8 cellular contexts compared by ENCODE assay signal in genomic region chr15:34436956-34437442, GRCh38. TPM values are rescaled to one million over a fixed set of nuclear protein-coding genes. Genes with fewer than 3 reads are reported as not detected.
DNase-seq lines count a peak whose midpoint lies in the region; ATAC-seq and TF ChIP-seq lines count a peak whose summit lies in the region.

No MANE protein-coding gene starts in this region.

- peaks cover 3% of the 10 kb centered on the region for H3K79me1 ChIP-seq in neuronal stem cell (ENCODE audit: low read depth, low read length)

- H3K4me1 Mint-ChIP-seq in CD4-positive, alpha-beta T cell (ENCODE audit: low read depth): peaks cover 28% of the 10 kb centered on the region
- H3K4me1 Mint-ChIP-seq in activated T-cell treated with anti-CD3 and anti-CD28 coated beads, Interleukin-2, amount 50 U/mL, for 24 hours (ENCODE audit: low read depth): peaks cover 25% of the 10 kb centered on the region

- peak overlapping the region; percentile 80 for H3K18ac ChIP-seq in neuronal stem cell (ENCODE audit: low read length)

- no peak overlapping the region for H2AK5ac ChIP-seq in neuronal stem cell (ENCODE audit: low read depth, low read length)

- peak in 9 of 10 experiments; percentile 28 to 63 (median 40) for DNase-seq in CD4-positive, alpha-beta T cell
- DNase-seq in LHCN-M2 (ENCODE audit: low read depth) (peak; percentile 36), fibroblast of mammary gland (ENCODE audit: low read depth) (peak; percentile 12), neuronal stem cell (ENCODE audit: low spot score) (peak; percentile 35), upper lobe of left lung (peak in 1 of 2 donors; percentile 92)
- peak; percentile 75 for DNase-seq in activated T-cell treated with anti-CD3 and anti-CD28 coated beads, Interleukin-2, amount 50 U/mL, for 24 hours

- ATAC-seq in CD4-positive, alpha-beta T cell (ENCODE audit: poor library complexity): peak; percentile 58
- peak; percentile 63 for ATAC-seq in GM19455 (IDR thresholded peaks at IDR 0.05; ENCODE audit: unreplicated experiment)
- peak; percentile 60 to 69 for ATAC-seq in upper lobe of left lung (ENCODE audit: low FRiP score in 2 of 2)
- no peak for ATAC-seq in HG03457 (IDR thresholded peaks at IDR 0.05; ENCODE audit: unreplicated experiment)

- peaks cover 3% of the 10 kb centered on the region for H3K27me3 Mint-ChIP-seq in CD4-positive, alpha-beta T cell
- peaks cover 3% of the 10 kb centered on the region for H3K27me3 Mint-ChIP-seq in activated T-cell treated with anti-CD3 and anti-CD28 coated beads, Interleukin-2, amount 50 U/mL, for 24 hours

- no peak for TF ChIP-seq POLR2A in upper lobe of left lung (IDR thresholded peaks at IDR 0.05)

- no peak overlapping the region for H3K27ac Mint-ChIP-seq in CD4-positive, alpha-beta T cell
- H3K27ac Mint-ChIP-seq in activated T-cell treated with anti-CD3 and anti-CD28 coated beads, Interleukin-2, amount 50 U/mL, for 24 hours: no peak overlapping the region

- H3K4me3 ChIP-seq in fibroblast of mammary gland (ENCODE audit: control insufficient read depth, low read depth, low read length) (peak overlapping the region; percentile 42), neuronal stem cell (ENCODE audit: low read length in 2 of 2) (peak overlapping the region; percentile 60 to 80), upper lobe of left lung (peak overlapping the region; percentile 25 to 83 (median 73))

- H4K91ac ChIP-seq in neuronal stem cell (ENCODE audit: low read depth, low read length, poor library complexity): no peak overlapping the region

- H3K23ac ChIP-seq in neuronal stem cell (ENCODE audit: low read depth, low read length, poor library complexity): peak overlapping the region; percentile 43

- H3K9ac ChIP-seq in neuronal stem cell (ENCODE audit: low read depth, low read length, poor library complexity): peak overlapping the region; percentile 77

- H3K36me3 ChIP-seq in neuronal stem cell (replicated peaks in 1 of 2; ENCODE audit: control insufficient read depth in 2 of 2, insufficient read depth in 2 of 2, low read length in 2 of 2) (peaks cover 0 to 27% of the 10 kb centered on the region in 2 donors), upper lobe of left lung (no peaks in the 10 kb centered on the region)

- no peak for TF ChIP-seq CTCF in CD4-positive, alpha-beta T cell (IDR thresholded peaks at IDR 0.05)
- no peak for TF ChIP-seq CTCF in fibroblast of mammary gland (conservative IDR thresholded peaks at IDR 0.05; ENCODE audit: control insufficient read depth, insufficient read depth, low read depth, low read length)
- TF ChIP-seq CTCF in upper lobe of left lung (IDR thresholded peaks at IDR 0.05): no peak

- no peaks in the 10 kb centered on the region for H3K9me3 ChIP-seq in CD4-positive, alpha-beta T cell (ENCODE audit: control insufficient read depth, low read length)
- H3K9me3 ChIP-seq in neuronal stem cell (replicated peaks in 1 of 2; ENCODE audit: control insufficient read depth in 2 of 2, insufficient read depth in 1 of 2, low read depth in 1 of 2, low read length in 2 of 2): no peaks in the 10 kb centered on the region
- H3K9me3 ChIP-seq in upper lobe of left lung: no peaks in the 10 kb centered on the region

- no peak overlapping the region for H3K14ac ChIP-seq in neuronal stem cell (ENCODE audit: low read length)

- no peak overlapping the region for H2BK120ac ChIP-seq in neuronal stem cell (ENCODE audit: low read depth, low read length)

- H2BK5ac ChIP-seq in neuronal stem cell (ENCODE audit: low read length): no peak overlapping the region

- H2AFZ ChIP-seq in neuronal stem cell (ENCODE audit: low read length): peak overlapping the region; percentile 90

- H3K4me2 ChIP-seq in neuronal stem cell (ENCODE audit: insufficient read depth, low read length, poor library complexity, severe bottlenecking): peak overlapping the region; percentile 80

- no peak overlapping the region for H4K8ac ChIP-seq in neuronal stem cell (ENCODE audit: low read depth, low read length)

- H3K27ac ChIP-seq in CD4-positive, alpha-beta T cell (ENCODE audit: low read depth, low read length): peak overlapping the region; percentile 7
- no peak overlapping the region for H3K27ac ChIP-seq in neuronal stem cell (replicated peaks; ENCODE audit: low read length)
- H3K27ac ChIP-seq in upper lobe of left lung: peak overlapping the region in 2 of 4 donors; percentile 45 to 54

- no peaks in the 10 kb centered on the region for H3K9me3 Mint-ChIP-seq in CD4-positive, alpha-beta T cell
- H3K9me3 Mint-ChIP-seq in activated T-cell treated with anti-CD3 and anti-CD28 coated beads, Interleukin-2, amount 50 U/mL, for 24 hours: no peaks in the 10 kb centered on the region

- intact Hi-C loops in CD4-positive, alpha-beta T cell (cut with DNase I, micrococcal nuclease): loop anchor here in 1 of 2 experiments (10.0 kb wide), 1 partner anchor 212 kb away; the partner anchor contains the start of gene EMC4

- peak overlapping the region; percentile 88 for H3K4me3 Mint-ChIP-seq in CD4-positive, alpha-beta T cell
- H3K4me3 Mint-ChIP-seq in activated T-cell treated with anti-CD3 and anti-CD28 coated beads, Interleukin-2, amount 50 U/mL, for 24 hours: peak overlapping the region; percentile 85

- POLR2A ChIA-PET in CD4-positive, alpha-beta T cell (lab: Charles Lee): interaction anchor here (0.6 to 2.4 kb wide), 8 partner anchors 15 to 552 kb away, joined by 3 to 15 read pairs (median 6); partner anchors contain the start of genes GOLGA8B, KATNBL1, LPCAT4 and SLC12A6

- CTCF ChIA-PET in CD4-positive, alpha-beta T cell (lab: Charles Lee): no interaction called here

- no CpG with 5 or more reads among the region's 70 CpGs for WGBS in neuronal stem cell (ENCODE audit: extremely low coverage in 2 of 2, insufficient read length in 2 of 2, insufficient replicate concordance in 1 of 2), 2 donors
- WGBS in upper lobe of left lung, 2 donors: 0 to 1% methylated on average over 5 to 16 of the region's 70 CpGs

- H3K27me3 ChIP-seq in CD4-positive, alpha-beta T cell (ENCODE audit: control insufficient read depth, insufficient read depth, low read length): no peaks in the 10 kb centered on the region
- peaks cover 0 to 23% (median 7%) of the 10 kb centered on the region in 3 experiments for H3K27me3 ChIP-seq in neuronal stem cell (ENCODE audit: control insufficient read depth in 3 of 3, insufficient read depth in 3 of 3, low read depth in 1 of 3, low read length in 3 of 3)
- peaks cover 0 to 11% (median 4%) of the 10 kb centered on the region in 4 donors for H3K27me3 ChIP-seq in upper lobe of left lung

- H2BK15ac ChIP-seq in neuronal stem cell (ENCODE audit: low read length): no peak overlapping the region

- peaks cover 47% of the 10 kb centered on the region for H3K36me3 Mint-ChIP-seq in CD4-positive, alpha-beta T cell (ENCODE audit: low read depth)
- peaks cover 50% of the 10 kb centered on the region for H3K36me3 Mint-ChIP-seq in activated T-cell treated with anti-CD3 and anti-CD28 coated beads, Interleukin-2, amount 50 U/mL, for 24 hours (ENCODE audit: low read depth)

- no peak for TF ChIP-seq EP300 in upper lobe of left lung (IDR thresholded peaks at IDR 0.05)

- no peak overlapping the region for H2BK12ac ChIP-seq in neuronal stem cell (ENCODE audit: low read length)

- H3K4ac ChIP-seq in neuronal stem cell (ENCODE audit: low read length): no peak overlapping the region

- H3K4me1 ChIP-seq in neuronal stem cell (ENCODE audit: control insufficient read depth in 2 of 2, insufficient read depth in 1 of 2, low read depth in 1 of 2, low read length in 2 of 2) (peaks cover 0 to 4% of the 10 kb centered on the region in 2 donors), upper lobe of left lung (peaks cover 0 to 20% (median 14%) of the 10 kb centered on the region in 4 donors)

RNA-seq across cellular contexts. Expression of gene GOLGA8A, which starts 0.6 kb away (rescaled TPM):
- 100 to 1,000 TPM; 276 to 295 TPM for total RNA-seq in CD4-positive, alpha-beta T cell
- total RNA-seq in LHCN-M2 (2014; rRNA removed) (26.9 and 27.3 TPM in 2 replicates), upper lobe of left lung (100 to 1,000 TPM in 1 of 6 donors, 10 to 100 TPM in 5; 28.1 to 172 (median 70.4) TPM)
- 5.5 TPM for polyA plus RNA-seq in LHCN-M2 (2012)
- polyA plus RNA-seq in neuronal stem cell (2013, experiment 1 of 2): 16.2 TPM
- 16.4 TPM for polyA plus RNA-seq in neuronal stem cell (2013, experiment 2 of 2)
